ENCODE assay signal across 23 cellular contexts in the genomic region with DNA sequence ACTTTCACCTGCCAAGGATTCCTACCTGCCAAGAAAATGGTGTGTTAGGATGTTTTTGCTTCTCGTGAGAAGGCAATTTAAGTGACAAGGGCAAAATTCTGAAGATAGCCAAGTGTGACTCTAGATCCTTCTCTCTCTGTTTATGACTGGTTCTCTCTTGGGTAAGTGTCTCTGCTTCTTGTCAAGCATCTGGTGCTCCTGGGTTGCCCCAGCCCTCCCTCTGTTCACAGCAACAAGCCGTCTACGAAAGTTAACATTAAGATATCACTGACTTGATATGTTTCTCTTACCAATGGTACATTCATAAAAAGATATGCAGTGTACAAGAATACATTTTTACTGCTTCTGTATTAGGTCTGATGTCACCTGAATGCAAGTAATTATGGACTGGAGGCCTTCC. TPM values are rescaled to one million over a fixed set of nuclear protein-coding genes. Genes with fewer than 3 reads are reported as not detected.
"Had no signal": no experiment of that assay in that cellular context is flagged by ENCODE, and none has a peak within 500 bp of the region (broad histone marks: within the 10 kb centered on the region; RNA-seq: fewer than 3 reads in every experiment).

No MANE protein-coding gene starts in this region.

- H3K27ac ChIP-seq: HL-60, RWPE1, SJCRH30 had no signal

- ATAC-seq: Panc1, PC-3, SK-N-SH treated with all-trans-retinoic acid at 6 μM for 48 hours had no signal

- H3K9me3 ChIP-seq: SJCRH30 had no signal

- H3K4me1 ChIP-seq: SJCRH30 had no signal

- H3K4me3 ChIP-seq: SJCRH30 had no signal

- DNase-seq: KBM-7; MV-4-11; NCI-H1048; NCI-H1105; NCI-H1417; NCI-H1436 treated with DMSO at 0.1 percent for 48 hours; NCI-H1694; NCI-H187 treated with DMSO at 0.1 percent for 48 hours; NCI-H2029 treated with DMSO at 0.1 percent for 48 hours; NCI-H2171 treated with DMSO at 0.1 percent for 48 hours; NCI-H345; NCI-H524; NCI-H526 treated with DMSO at 0.1 percent for 48 hours; NCI-H748 treated with DMSO at 0.1 percent for 48 hours; NK-92 treated with Interleukin-12 subunit alpha and Interleukin-12 subunit beta, amount 100 ng/mL, for 24 hours; PC-3; SHP77 treated with DMSO at 0.1 percent for 48 hours; SJCRH30 had no signal

- H3K27me3 ChIP-seq: SJCRH30 had no signal

RNA-seq across cellular contexts. Expression of gene PROX1, which starts 55.4 kb away (rescaled TPM):
- total RNA-seq: OCI-LY7, PC-3 had no signal
